Comparison of ENCODE assay signal across 11 cellular contexts in the genomic region with DNA sequence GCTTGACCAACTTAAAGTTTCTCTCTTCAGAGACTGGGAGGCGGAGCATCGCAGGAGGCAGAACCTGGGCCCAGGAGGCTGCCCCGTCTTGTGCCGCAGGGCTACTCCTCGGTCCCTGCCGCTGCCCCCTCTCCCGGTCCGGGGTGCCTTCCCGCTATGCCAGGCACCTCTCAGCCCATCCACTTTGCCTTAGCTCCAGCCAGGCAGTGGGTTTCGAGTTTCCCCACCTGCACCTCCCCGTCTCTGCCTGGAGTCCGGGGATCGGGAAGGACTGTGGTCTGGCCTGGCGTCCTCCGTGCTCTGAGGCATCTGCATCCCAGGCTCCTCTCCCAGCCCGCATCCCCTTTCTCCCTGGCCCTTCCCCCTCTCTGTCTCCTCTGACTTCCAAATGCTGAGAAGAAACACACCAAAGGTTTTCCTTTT. TPM values are rescaled to one million over a fixed set of nuclear protein-coding genes. Genes with fewer than 3 reads are reported as not detected.
DNase-seq lines count a peak whose midpoint lies in the region; ATAC-seq, FAIRE-seq and TF ChIP-seq lines count a peak whose summit lies in the region.
"Had no signal": no experiment of that assay in that cellular context is flagged by ENCODE, and none has a peak within 500 bp of the region (broad histone marks: within the 10 kb centered on the region; RNA-seq: fewer than 3 reads in every experiment).

No MANE protein-coding gene starts in this region.

- no peak overlapping the region for H3K14ac ChIP-seq in H1 (ENCODE audit: insufficient read length)

- peak overlapping the region; percentile 75 for H3K27ac Mint-ChIP-seq in neural progenitor cell
- no peak overlapping the region for H3K27ac Mint-ChIP-seq in activated T-helper 2 cell treated with anti-CD3 and anti-CD28 coated beads, Interferon-gamma antibody, Interleukin-2, Interleukin-4, amounts not matched to agents 10 μg/mL and 5 μg/mL and 100 μg/mL, durations not matched to agents 14 hours and 24 hours and 36 hours
- H3K27ac Mint-ChIP-seq: activated naive CD4-positive, alpha-beta T cell treated with anti-CD3 and anti-CD28 coated beads, Interleukin-2, amount 10 ng/mL, durations not matched to agents 7 days and 5 days had no signal

- H3K27me3 ChIP-seq in BLaER1, result no peaks in the 10 kb centered on the region
- no peaks in the 10 kb centered on the region for H3K27me3 ChIP-seq in HCT116 (ENCODE audit: insufficient read depth, low read length)
- H3K27me3 ChIP-seq in H1 (replicated peaks in 1 of 4; ENCODE audit: control insufficient read depth in 3 of 4, extremely low read depth in 1 of 4, insufficient read depth in 3 of 4, low read length in 3 of 4), result no peaks in the 10 kb centered on the region; a peak in 1 of 7 replicates
- no peaks in the 10 kb centered on the region for H3K27me3 ChIP-seq in neural progenitor cell

- no peaks in the 10 kb centered on the region for H3K36me3 Mint-ChIP-seq in neural progenitor cell
- peaks cover 69% of the 10 kb centered on the region for H3K36me3 Mint-ChIP-seq in activated T-helper 2 cell treated with anti-CD3 and anti-CD28 coated beads, Interferon-gamma antibody, Interleukin-2, Interleukin-4, amounts not matched to agents 10 μg/mL and 5 μg/mL and 100 μg/mL, durations not matched to agents 14 hours and 24 hours and 36 hours (ENCODE audit: low read depth)

- RAD21 ChIA-PET in HCT116 (lab: Charles Lee; ENCODE audit: low non-redundant PET in 1 of 2, low total read pairs in 2 of 2, uncharacterized antibody in 2 of 2, unreplicated experiment in 2 of 2), result interaction anchor here in 1 of 2 experiments (1.4 kb wide), 1 partner anchor 108 kb away, joined by 3 read pairs; no protein-coding TSS in a partner anchor

- BruUV-seq in HCT116 (replicated peaks; lab: Mats Ljungman, UMichigan), result no TSS peak

- no peak overlapping the region for H2BK120ac ChIP-seq in H1 (replicated peaks; ENCODE audit: low read depth, low read length)

- TF ChIP-seq EP300 in H1 (IDR thresholded peaks at IDR 0.05; ENCODE audit: borderline replicate concordance in 1 of 2, low read depth in 2 of 2, low read length in 2 of 2), result no peak

- H2BK12ac ChIP-seq in H1 (ENCODE audit: low read depth, low read length), result 0 out of 2 replicates have a peak overlapping the region, but pooled peaks have one; percentile 1

- H2BK5ac ChIP-seq in H1 (ENCODE audit: low read depth, low read length), result no peak overlapping the region; the same call in 1 of the 2 replicates

- intact Hi-C loops in HCT116 (cut with micrococcal nuclease), result loop anchor here (2.0 to 10.0 kb wide), 3 partner anchors 139 to 631 kb away; partner anchors contain the start of gene RPL26
- intact Hi-C loops in activated T-helper 2 cell treated with anti-CD3 and anti-CD28 coated beads, Interferon-gamma antibody, Interleukin-2, Interleukin-4, amounts not matched to agents 10 μg/mL and 5 μg/mL and 100 μg/mL, durations not matched to agents 14 hours and 24 hours and 36 hours (cut with micrococcal nuclease), result loop anchor here (10.0 kb wide), 1 partner anchor 149 kb away; the partner anchor contains the start of gene CCDC42

- no peak for TF ChIP-seq POLR2A in HCT116 (IDR thresholded peaks at IDR 0.05; ENCODE audit: borderline replicate concordance, extremely low read depth, insufficient read depth, insufficient read length)
- no peak for TF ChIP-seq POLR2A in H1 (IDR thresholded peaks at IDR 0.05; ENCODE audit: control extremely low read depth in 1 of 2, low read depth in 2 of 2, low read length in 2 of 2)

- H3K27me3 Mint-ChIP-seq in neural progenitor cell (ENCODE audit: insufficient read depth, low read depth), result peaks cover 18% of the 10 kb centered on the region
- H3K27me3 Mint-ChIP-seq in activated T-helper 2 cell treated with anti-CD3 and anti-CD28 coated beads, Interferon-gamma antibody, Interleukin-2, Interleukin-4, amounts not matched to agents 10 μg/mL and 5 μg/mL and 100 μg/mL, durations not matched to agents 14 hours and 24 hours and 36 hours (ENCODE audit: low read depth), result no peaks in the 10 kb centered on the region
- H3K27me3 Mint-ChIP-seq: activated naive CD4-positive, alpha-beta T cell treated with anti-CD3 and anti-CD28 coated beads, Interleukin-2, amount 10 ng/mL, durations not matched to agents 7 days and 5 days had no signal

- H3K9me3 Mint-ChIP-seq in neural progenitor cell, result no peaks in the 10 kb centered on the region
- H3K9me3 Mint-ChIP-seq in activated T-helper 2 cell treated with anti-CD3 and anti-CD28 coated beads, Interferon-gamma antibody, Interleukin-2, Interleukin-4, amounts not matched to agents 10 μg/mL and 5 μg/mL and 100 μg/mL, durations not matched to agents 14 hours and 24 hours and 36 hours, result no peaks in the 10 kb centered on the region

- no peak overlapping the region for H3K27ac ChIP-seq in BLaER1
- H3K27ac ChIP-seq in HCT116 (ENCODE audit: low read depth, low read length), result no peak overlapping the region
- H3K27ac ChIP-seq in H1 (ENCODE audit: low read depth, low read length), result no peak overlapping the region
- no peak overlapping the region for H3K27ac ChIP-seq in neural progenitor cell

- H3K23me2 ChIP-seq in H1 (ENCODE audit: low read depth, low read length), result peaks cover 3% of the 10 kb centered on the region; the same call in 1 of the 2 replicates

- H2AFZ ChIP-seq in HCT116 (ENCODE audit: low read depth, low read length, poor library complexity, severe bottlenecking), result no peak overlapping the region
- peak overlapping the region; percentile 54 for H2AFZ ChIP-seq in H1 (ENCODE audit: low read length)
- H2AFZ ChIP-seq in neural progenitor cell (replicated peaks), result peak overlapping the region; percentile 90

- peak overlapping the region; percentile 39; the same call in 1 of the 2 replicates for H3K4me2 ChIP-seq in BLaER1
- H3K4me2 ChIP-seq in HCT116 (ENCODE audit: low read length), result peak overlapping the region; percentile 13; the same call in 1 of the 2 replicates
- peak overlapping the region; percentile 70 to 71 for H3K4me2 ChIP-seq in H1 (ENCODE audit: insufficient read depth in 1 of 2, low read depth in 2 of 2, low read length in 2 of 2)
- H3K4me2 ChIP-seq in neural progenitor cell, result peak overlapping the region; percentile 62

- H2BK20ac ChIP-seq in H1 (ENCODE audit: low read length), result no peak overlapping the region

- H3K79me2 ChIP-seq in HCT116 (ENCODE audit: insufficient read depth, low read length) (no peaks in the 10 kb centered on the region), H1 (ENCODE audit: control insufficient read depth in 1 of 2, insufficient read depth in 2 of 2, low read length in 2 of 2) (no peaks in the 10 kb centered on the region), neural progenitor cell (ENCODE audit: low read depth) (no peaks in the 10 kb centered on the region)

- no peak for TF ChIP-seq CTCF in HCT116 (IDR thresholded peaks at IDR 0.05 in 2 of 3, conservative IDR thresholded peaks at IDR 0.05 in 1 of 3; ENCODE audit: borderline replicate concordance in 1 of 3, insufficient read depth in 1 of 3, low read depth in 2 of 3, low read length in 2 of 3)
- no peak for TF ChIP-seq CTCF in H1 (IDR thresholded peaks at IDR 0.05; ENCODE audit: control extremely low read depth in 1 of 3, insufficient read depth in 1 of 3, low read depth in 1 of 3, low read length in 3 of 3)
- no peak for TF ChIP-seq CTCF in neural progenitor cell (IDR thresholded peaks at IDR 0.05)

- ATAC-seq in HCT116 (no peak), HG02870 (IDR thresholded peaks at IDR 0.05; ENCODE audit: unreplicated experiment) (no peak), HG03175 (IDR thresholded peaks at IDR 0.05; ENCODE audit: unreplicated experiment) (no peak)
- ATAC-seq: stimulated activated naive CD8-positive, alpha-beta T cell treated with anti-CD3 and anti-CD28 coated beads, Interleukin-15, Interleukin-2, amounts not matched to agents 100 U/mL and 50 U/mL, for 24 hours had no signal

- H3K23ac ChIP-seq in H1 (ENCODE audit: insufficient read length), result no peak overlapping the region

- H3F3A ChIP-seq in neural progenitor cell (ENCODE audit: low read depth), result peaks cover 5% of the 10 kb centered on the region

- peak overlapping the region; percentile 25 for H4K91ac ChIP-seq in H1 (replicated peaks; ENCODE audit: insufficient read length, low read length)

- POLR2A ChIA-PET in HCT116 (lab: Charles Lee) (no interaction called here), H1 (lab: Charles Lee; ENCODE audit: partially characterized antibody) (interaction anchor here (1.0 to 1.4 kb wide), 4 partner anchors 14 to 97 kb away, joined by 3 read pairs; no protein-coding TSS in a partner anchor)

- H4K5ac ChIP-seq in H1 (ENCODE audit: insufficient read length, low read depth, low read length), result no peak overlapping the region

- peaks cover 50% of the 10 kb centered on the region for H3K4me1 ChIP-seq in BLaER1
- peaks cover 0 to 5% of the 10 kb centered on the region in 2 experiments; a peak in 1 of 4 replicates for H3K4me1 ChIP-seq in HCT116 (ENCODE audit: control insufficient read depth in 1 of 2, insufficient read depth in 2 of 2, low read length in 2 of 2)
- H3K4me1 ChIP-seq in H1 (replicated peaks in 1 of 4; ENCODE audit: control insufficient read depth in 3 of 4, insufficient read depth in 4 of 4, low read length in 3 of 4), result peaks cover 0 to 11% (median 8%) of the 10 kb centered on the region in 4 experiments; a peak in 4 of 7 replicates
- H3K4me1 ChIP-seq in neural progenitor cell, result peaks cover 13% of the 10 kb centered on the region

- FAIRE-seq in H1 (lab: Jason Lieb, UNC), result no peak

- peak overlapping the region; percentile 81; the same call in 1 of the 2 replicates for H4K8ac ChIP-seq in H1 (ENCODE audit: extremely low read depth, insufficient read depth, low read length)

- H3K4ac ChIP-seq in H1 (replicated peaks; ENCODE audit: insufficient read length, low read depth, low read length), result no peak overlapping the region

- H3K18ac ChIP-seq in H1 (ENCODE audit: extremely low read depth, low read length), result peak overlapping the region; percentile 91

- H3K79me1 ChIP-seq in H1 (ENCODE audit: low read depth, low read length), result no peaks in the 10 kb centered on the region

- no peak for TF ChIP-seq RAD21 in HCT116 (IDR thresholded peaks at IDR 0.05; ENCODE audit: low read depth)
- TF ChIP-seq RAD21 in H1 (IDR thresholded peaks at IDR 0.05 in 1 of 2, conservative IDR thresholded peaks at IDR 0.05 in 1 of 2; ENCODE audit: low read depth in 2 of 2, low read length in 2 of 2), result no peak

- DNase-seq in HCT116 (ENCODE audit: low read depth, low spot score) (no peak), H1 (ENCODE audit: low read depth in 1 of 2, low spot score in 2 of 2) (peak in 1 of 2 experiments; percentile 68), neural progenitor cell (ENCODE audit: low spot score) (peak; percentile 42), NCI-H146 (lab: John Stamatoyannopoulos, UW) (no peak)
- DNase-seq in activated T-helper 2 cell treated with anti-CD3 and anti-CD28 coated beads, Interferon-gamma antibody, Interleukin-2, Interleukin-4, amounts not matched to agents 10 μg/mL and 5 μg/mL and 100 μg/mL, durations not matched to agents 14 hours and 24 hours and 36 hours (ENCODE audit: low spot score), result no peak

- H3K4me3 ChIP-seq in BLaER1, result no peak overlapping the region
- H3K4me3 ChIP-seq in HCT116 (replicated peaks in 1 of 2; ENCODE audit: low read depth in 1 of 2, low read length in 2 of 2), result no peak overlapping the region
- H3K4me3 ChIP-seq in H1 (ENCODE audit: extremely low read depth in 1 of 4, insufficient read depth in 2 of 4, low read depth in 3 of 4, low read length in 4 of 4), result peak overlapping the region; percentile 21 to 54 (median 36); a peak in 7 of 8 replicates
- peak overlapping the region; percentile 19 for H3K4me3 ChIP-seq in neural progenitor cell
- H3K4me3 ChIP-seq: mucosa of descending colon had no signal

- peaks cover 7% of the 10 kb centered on the region; the same call in 1 of the 2 replicates for H4K20me1 ChIP-seq in BLaER1
- no peaks in the 10 kb centered on the region for H4K20me1 ChIP-seq in HCT116 (ENCODE audit: insufficient read depth)
- H4K20me1 ChIP-seq in H1 (replicated peaks in 1 of 2; ENCODE audit: control insufficient read depth in 1 of 2, insufficient read depth in 2 of 2, low read length in 2 of 2), result no peaks in the 10 kb centered on the region
- H4K20me1 ChIP-seq in neural progenitor cell (ENCODE audit: low read depth), result no peaks in the 10 kb centered on the region

- 24% methylated on average over 16 of the region's 16 CpGs; no CpG with 5 or more reads in 1 of the 2 experiments for WGBS in H1 (ENCODE audit: extremely low coverage in 1 of 2, insufficient coverage in 1 of 2, insufficient read length in 1 of 2, insufficient replicate concordance in 2 of 2, low coverage in 1 of 2, low lambda C conversion rate in 2 of 2, missing lambda C conversion rate in 1 of 2), 2 experiments

- CTCF ChIA-PET in HCT116 (lab: Charles Lee) (interaction anchor here (0.6 to 2.1 kb wide), 5 partner anchors 8 to 108 kb away, joined by 3 to 11 read pairs (median 7); no protein-coding TSS in a partner anchor), H1 (lab: Charles Lee; ENCODE audit: partially characterized antibody) (interaction anchor here (0.6 to 10.4 kb wide), 39 partner anchors 8 to 624 kb away, joined by 3 to 107 read pairs (median 6); partner anchors contain the start of gene MFSD6L)

- peaks cover 19% of the 10 kb centered on the region for H3K4me1 Mint-ChIP-seq in neural progenitor cell
- H3K4me1 Mint-ChIP-seq in activated T-helper 2 cell treated with anti-CD3 and anti-CD28 coated beads, Interferon-gamma antibody, Interleukin-2, Interleukin-4, amounts not matched to agents 10 μg/mL and 5 μg/mL and 100 μg/mL, durations not matched to agents 14 hours and 24 hours and 36 hours (ENCODE audit: low read depth), result peaks cover 58% of the 10 kb centered on the region

- no peak overlapping the region for H3K56ac ChIP-seq in H1 (replicated peaks; ENCODE audit: insufficient read length, low read depth, low read length)

- no peaks in the 10 kb centered on the region for H3K9me2 ChIP-seq in HCT116 (ENCODE audit: insufficient read depth)

- no peaks in the 10 kb centered on the region for H3K9me3 ChIP-seq in BLaER1
- H3K9me3 ChIP-seq in HCT116 (ENCODE audit: control insufficient read depth in 1 of 2, insufficient read depth in 1 of 2, low read depth in 1 of 2, low read length in 2 of 2), result no peaks in the 10 kb centered on the region
- H3K9me3 ChIP-seq in H1 (ENCODE audit: insufficient read depth in 2 of 2, low read depth in 1 of 2, low read length in 1 of 2), result no peaks in the 10 kb centered on the region
- H3K9me3 ChIP-seq in neural progenitor cell (ENCODE audit: low read depth), result no peaks in the 10 kb centered on the region
- H3K9me3 ChIP-seq: mucosa of descending colon had no signal

- H3K4me3 Mint-ChIP-seq in neural progenitor cell, result no peak overlapping the region
- H3K4me3 Mint-ChIP-seq in activated T-helper 2 cell treated with anti-CD3 and anti-CD28 coated beads, Interferon-gamma antibody, Interleukin-2, Interleukin-4, amounts not matched to agents 10 μg/mL and 5 μg/mL and 100 μg/mL, durations not matched to agents 14 hours and 24 hours and 36 hours (ENCODE audit: low read depth), result no peak overlapping the region
- H3K4me3 Mint-ChIP-seq: activated naive CD4-positive, alpha-beta T cell treated with anti-CD3 and anti-CD28 coated beads, Interleukin-2, amount 10 ng/mL, durations not matched to agents 7 days and 5 days had no signal

- peak overlapping the region; percentile 72; the same call in 1 of the 2 replicates for H2BK15ac ChIP-seq in H1 (ENCODE audit: low read length)

- no peak overlapping the region for H2AK5ac ChIP-seq in H1 (ENCODE audit: low read depth, low read length)

- H3K9ac ChIP-seq in BLaER1 (no peak overlapping the region), HCT116 (ENCODE audit: low read length) (no peak overlapping the region), H1 (replicated peaks in 1 of 4; ENCODE audit: extremely low read depth in 1 of 4, low read depth in 3 of 4, low read length in 3 of 4) (no peak overlapping the region), neural progenitor cell (no peak overlapping the region)

- H3K36me3 ChIP-seq in BLaER1 (peaks cover 12% of the 10 kb centered on the region; the same call in 1 of the 2 replicates), HCT116 (ENCODE audit: control insufficient read depth in 1 of 2, insufficient read depth in 2 of 2, low read length in 2 of 2) (no peaks in the 10 kb centered on the region), H1 (ENCODE audit: control insufficient read depth in 2 of 4, insufficient read depth in 4 of 4, low read length in 3 of 4) (no peaks in the 10 kb centered on the region), neural progenitor cell (no peaks in the 10 kb centered on the region)

RNA-seq across cellular contexts. Expression of gene PIK3R6, which starts 26.7 kb away (rescaled TPM):
- total RNA-seq in HCT116 (2021; ENCODE audit: unreplicated experiment), result 0.07 TPM
- 0.04 TPM in 1 of 2 replicates, not detected in the other for polyA plus RNA-seq in HCT116 (2012)
- total RNA-seq in H1 (2021; fragmentation: NEBNext Ultra II Directional; extraction: Animal tissue kit (Norgen Biotek cat#: 25700)), result 0.23 and 0.24 TPM in 2 replicates
- polyA plus RNA-seq in H1 (2011; rRNA removed), result 0.72 and 1.2 TPM in 2 replicates
- polyA plus RNA-seq in H1 (2011; cell fraction: cytosol; rRNA removed), result 0.80 TPM
- 0.93 TPM for polyA plus RNA-seq in H1 (2011; cell fraction: nucleus; rRNA removed)
- 0.29 to 1.2 TPM (median 0.74 TPM) in 4 replicates for polyA plus RNA-seq in H1 (2012, experiment 1 of 2)
- 0.31 TPM for polyA plus RNA-seq in H1 (2012, experiment 2 of 2)
- polyA plus RNA-seq in H1 (2013, experiment 1 of 2), result 0.04 TPM
- polyA plus RNA-seq in H1 (2013, experiment 2 of 2), result 0.04 TPM
- polyA minus RNA-seq in H1 (2011; rRNA and poly(A)+ RNA removed), result 0.73 and 1.6 TPM in 2 replicates
- polyA minus RNA-seq in H1 (2011; cell fraction: cytosol; rRNA and poly(A)+ RNA removed), result not detected
- 1.00 TPM for polyA minus RNA-seq in H1 (2011; cell fraction: nucleus; rRNA and poly(A)+ RNA removed)
- not detected in 2 replicates for total RNA-seq in neural progenitor cell (ENCODE audit: low replicate concordance)
- total RNA-seq in activated T-helper 2 cell treated with anti-CD3 and anti-CD28 coated beads, Interferon-gamma antibody, Interleukin-2, Interleukin-4, amounts not matched to agents 10 μg/mL and 5 μg/mL and 100 μg/mL, durations not matched to agents 14 hours and 24 hours and 36 hours, result 9.8 and 10.1 TPM in 2 replicates

Comparison
In these comparisons a context has a peak if more than half of its experiments do, and no peak if none do; other contexts are left out.
1. H3K4me2 ChIP-seq: peak in every context shown above with its lines; median percentile 70 in H1; 62 in neural progenitor cell; 39 in BLaER1; 13 in HCT116.
2. H3K4me3 ChIP-seq: peak in H1 (4 of 4) and neural progenitor cell (single experiment); none in BLaER1 (single experiment) and HCT116 (0 of 2).